ENCODE assay signal across 8 cellular contexts in the genomic region with DNA sequence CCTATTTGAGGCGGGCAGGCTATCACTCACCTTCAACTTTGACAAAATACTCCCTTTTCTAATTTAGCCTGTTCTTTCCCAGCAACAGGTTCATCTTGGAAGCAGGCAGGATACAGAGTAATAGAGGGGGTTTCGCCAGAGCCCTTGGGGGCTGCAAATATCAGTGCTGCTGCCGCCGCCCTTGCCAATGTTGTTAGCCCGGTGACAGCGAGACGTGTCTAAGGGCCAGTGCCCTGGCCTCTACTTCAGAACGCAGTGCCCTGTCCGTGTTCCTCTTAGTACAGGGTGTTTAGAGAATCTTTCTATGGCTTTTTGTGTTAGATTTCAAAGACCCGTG. TPM values are rescaled to one million over a fixed set of nuclear protein-coding genes. Genes with fewer than 3 reads are reported as not detected.
DNase-seq lines count a peak whose midpoint lies in the region; ATAC-seq and TF ChIP-seq lines count a peak whose summit lies in the region.

No MANE protein-coding gene starts in this region.

- peaks cover 31% of the 10 kb centered on the region for H3K4me1 ChIP-seq in PC-9 (replicated peaks; ENCODE audit: insufficient read depth)
- H3K4me1 ChIP-seq in lung (ENCODE audit: control insufficient read depth in 2 of 2, insufficient read depth in 2 of 2, low read length in 2 of 2): peaks cover 0 to 14% of the 10 kb centered on the region in 2 donors
- H3K4me1 ChIP-seq in thyroid gland: peaks cover 29 to 30% of the 10 kb centered on the region in 2 donors

- intact Hi-C loops in PC-9 (cut with micrococcal nuclease; ENCODE audit: unreplicated experiment): loop anchor here (5.0 to 10.0 kb wide), 4 partner anchors 115 to 498 kb away; no protein-coding TSS in a partner anchor
- intact Hi-C loops in thyroid gland (cut with DNase I): loop anchor here (5.0 to 10.0 kb wide), 2 partner anchors 125 to 318 kb away; a partner anchor contains a TSS

- 1% methylated on average over 10 of the region's 10 CpGs for WGBS in lung, 2 donors
- WGBS in thyroid gland, 2 donors: 0 to 1% methylated on average over 10 of the region's 10 CpGs

- H3K9me2 ChIP-seq in PC-9 (ENCODE audit: insufficient read depth): no peaks in the 10 kb centered on the region

- H3K27ac ChIP-seq in PC-9: peak overlapping the region; percentile 42
- peak overlapping the region; percentile 97 to 99 for H3K27ac ChIP-seq in lung (ENCODE audit: low read depth in 1 of 2, low read length in 1 of 2)
- H3K27ac ChIP-seq in thyroid gland: peak overlapping the region; percentile 83 to 94 (median 93)

- H3K27me3 ChIP-seq in PC-9 (ENCODE audit: insufficient read depth, low read depth): no peaks in the 10 kb centered on the region
- no peaks in the 10 kb centered on the region for H3K27me3 ChIP-seq in lung (ENCODE audit: control insufficient read depth, insufficient read depth)
- no peaks in the 10 kb centered on the region for H3K27me3 ChIP-seq in thyroid gland

- peaks cover 12% of the 10 kb centered on the region for H3K36me3 ChIP-seq in PC-9 (ENCODE audit: low read depth)
- peaks cover 4 to 6% of the 10 kb centered on the region in 2 donors for H3K36me3 ChIP-seq in lung (ENCODE audit: control insufficient read depth in 2 of 2, insufficient read depth in 2 of 2, low read length in 2 of 2)
- peaks cover 10% of the 10 kb centered on the region in 2 donors for H3K36me3 ChIP-seq in thyroid gland

- POLR2A ChIA-PET in PC-9 (lab: Charles Lee; ENCODE audit: unreplicated experiment): interaction anchor here (0.6 kb wide), 1 partner anchor 299 kb away, joined by 4 read pairs; no protein-coding TSS in a partner anchor

- H4K20me1 ChIP-seq in PC-9 (ENCODE audit: insufficient read depth): peaks cover 6% of the 10 kb centered on the region

- TF ChIP-seq POLR2A in thyroid gland (IDR thresholded peaks at IDR 0.05): no peak

- H2AFZ ChIP-seq in PC-9: peak overlapping the region; percentile 50

- peaks cover 86% of the 10 kb centered on the region for H3K79me2 ChIP-seq in PC-9 (ENCODE audit: low read depth)

- H3F3A ChIP-seq in PC-9 (ENCODE audit: insufficient read depth, low read depth): peaks cover 36% of the 10 kb centered on the region

- peak overlapping the region; percentile 78 for H3K4me3 ChIP-seq in GM08714 (ENCODE audit: low read length)
- H3K4me3 ChIP-seq in PC-9: peak overlapping the region; percentile 74
- H3K4me3 ChIP-seq in lung: peak overlapping the region; percentile 90
- H3K4me3 ChIP-seq in thyroid gland (replicated peaks in 1 of 3): peak overlapping the region; percentile 46 to 65 (median 56)

- no peak for TF ChIP-seq CTCF in PC-9 (conservative IDR thresholded peaks at IDR 0.05)
- TF ChIP-seq CTCF in lung (IDR thresholded peaks at IDR 0.05; ENCODE audit: control extremely low read depth, extremely low read depth): no peak
- no peak for TF ChIP-seq CTCF in thyroid gland (IDR thresholded peaks at IDR 0.05)

- no TSS peak for BruUV-seq in PC-9 (replicated peaks; lab: Mats Ljungman, UMichigan)

- no peak for ATAC-seq in lung (ENCODE audit: insufficient read depth, low FRiP score)
- ATAC-seq in HG02623 (IDR thresholded peaks at IDR 0.05; ENCODE audit: unreplicated experiment): no peak

- CTCF ChIA-PET in PC-9 (lab: Charles Lee): no interaction called here

- H3K9me3 ChIP-seq in PC-9 (ENCODE audit: insufficient read depth, low read depth) (no peaks in the 10 kb centered on the region), lung (ENCODE audit: control insufficient read depth in 2 of 2, insufficient read depth in 1 of 2, low read length in 1 of 2) (no peaks in the 10 kb centered on the region), thyroid gland (no peaks in the 10 kb centered on the region)

- peak overlapping the region; percentile 99 for H3K4me2 ChIP-seq in PC-9

- DNase-seq in PC-9 (peak in 1 of 2 experiments; percentile 36), lung (ENCODE audit: low spot score) (no peak), thyroid gland (peak; percentile 49 to 55), T-helper 9 cell (no peak), NCI-H774 (lab: John Stamatoyannopoulos, UW) (no peak)
- DNase-seq in central memory CD4-positive, alpha-beta T cell: peak; percentile 14

RNA-seq across cellular contexts. Expression of a gene that starts 0.7 kb away (rescaled TPM):
- total RNA-seq in PC-9 (2021) (27.8 and 34.6 TPM in 2 replicates), lung (10 to 100 TPM; 36.5 to 51.6 TPM), thyroid gland (10 to 100 TPM; 68.5 to 92.7 (median 80.8) TPM)
- polyA plus RNA-seq in lung: 10 to 100 TPM; 27.2 to 36.5 TPM

RNA-seq across cellular contexts. Expression of a gene that starts 1.2 kb away (rescaled TPM):
- total RNA-seq in PC-9 (2021): 141 and 171 TPM in 2 replicates
- total RNA-seq in lung: 100 to 1,000 TPM; 110 to 134 TPM
- polyA plus RNA-seq in lung: 10 to 100 TPM; 44.9 to 72.1 TPM
- total RNA-seq in thyroid gland: 100 to 1,000 TPM in 3 of 4 donors, 10 to 100 TPM in 1; 78.1 to 118 (median 111) TPM

Comparison
In these comparisons a context has a peak if more than half of its experiments do, and no peak if none do; other contexts are left out.
1. DNase-seq: peak in central memory CD4-positive, alpha-beta T cell (single experiment) and thyroid gland (2 of 2); none in lung (single experiment), T-helper 9 cell (single experiment) and NCI-H774 (single experiment).
2. H3K27ac ChIP-seq: peak in every context shown above with its lines; median percentile 98 in lung; 93 in thyroid gland; 42 in PC-9.
3. Peak in every context shown above with its lines, with median percentiles within 50 percentile points of each other: H3K4me3 ChIP-seq.